20 cellular contexts compared by ENCODE assay signal in the genomic region with DNA sequence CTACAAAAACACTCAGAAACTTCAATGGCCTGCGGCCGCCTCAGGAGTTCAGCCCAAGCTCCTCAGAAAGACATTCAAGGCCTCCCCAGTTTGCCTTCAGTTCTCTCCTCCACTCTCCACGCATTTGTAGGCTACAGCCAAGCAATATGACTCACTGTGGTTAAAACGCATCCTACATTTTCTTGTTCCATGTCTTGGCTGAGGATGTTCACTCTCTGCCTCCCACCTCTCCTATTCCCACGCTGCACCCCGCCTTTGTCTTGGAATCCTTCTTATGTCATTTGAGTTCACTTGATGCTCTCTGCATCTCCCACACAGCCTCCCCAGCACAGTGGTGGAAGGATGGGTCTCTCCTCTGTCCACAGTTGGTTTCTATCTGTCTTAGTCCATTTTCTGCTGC.
A peak's percentile ranks its signal among the peaks of the same experiment; 100 is the strongest.
DNase-seq lines count a peak whose midpoint lies in the region; ATAC-seq and TF ChIP-seq lines count a peak whose summit lies in the region.
"Had no signal": no experiment of that assay in that cellular context is flagged by ENCODE, and none has a peak within 500 bp of the region (broad histone marks: within the 10 kb centered on the region; RNA-seq: fewer than 3 reads in every experiment).

No MANE protein-coding gene starts in this region.

- H3K4me3 ChIP-seq in astrocyte of the cerebellum (ENCODE audit: low read depth, low read length) (no peak overlapping the region), skeletal muscle cell (ENCODE audit: low read depth, low read length) (no peak overlapping the region)
- H3K4me3 ChIP-seq: BLaER1, body of pancreas, left lung, right lobe of liver, transverse colon had no signal

- in situ Hi-C loops in astrocyte of the cerebellum (cut with HindIII; ENCODE audit: low sequenced_read_pairs), result no loop called here

- DNase-seq in HT1080 (ENCODE audit: low read depth) (peak; percentile 65), astrocyte of the cerebellum (ENCODE audit: low read depth) (peak; percentile 53), head of caudate nucleus (peak in 40 of 42 donors; percentile 26 to 88 (median 64)), skeletal muscle cell (ENCODE audit: low read depth) (peak; percentile 5), left colon (no peak), Kasumi-1 (lab: John Stamatoyannopoulos, UW) (no peak)
- DNase-seq: activated CD4-positive, alpha-beta T cell treated with anti-CD3 and anti-CD28 coated beads, Interleukin-2, amount 50 U/mL, for 48 hours; activated CD4-positive, CD25-positive, alpha-beta regulatory T cell treated with anti-CD3 and anti-CD28 coated beads, Interleukin-2, amount 50 U/mL, for 72 hours; activated T-cell treated with anti-CD3 and anti-CD28 coated beads, Interleukin-2, amount 50 U/mL, for 48 hours; body of pancreas; immature natural killer cell; KG1; left lung; NCI-H1436 treated with DMSO at 0.1 percent for 48 hours; right lobe of liver; SHP77 treated with DMSO at 0.1 percent for 48 hours; stimulated activated CD4-positive, alpha-beta T cell treated with anti-CD3 and anti-CD28 coated beads, Interleukin-4, amount 100 ng/mL, for 24 hours; transverse colon had no signal

- TF ChIP-seq CTCF in astrocyte of the cerebellum (IDR thresholded peaks at IDR 0.05; ENCODE audit: low read depth, low read length, missing control alignments), result no peak

- ATAC-seq in GM18873 (IDR thresholded peaks at IDR 0.05; ENCODE audit: low FRiP score, unreplicated experiment) (no peak), left colon (no peak)
- ATAC-seq: body of pancreas, left lung, right lobe of liver had no signal

- intact Hi-C loops in head of caudate nucleus (cut with DNase I) (no loop called here), left colon (cut with DNase I, micrococcal nuclease) (no loop called here)

Comparison
In these comparisons a context has a peak if more than half of its experiments do, and no peak if none do; other contexts are left out.
1. DNase-seq: peak in HT1080 (single experiment), astrocyte of the cerebellum (single experiment), head of caudate nucleus (40 of 42) and skeletal muscle cell (single experiment); none in left colon (0 of 2) and Kasumi-1 (0 of 2).